Comparison of ENCODE assay signal across 15 cellular contexts in the genomic region with DNA sequence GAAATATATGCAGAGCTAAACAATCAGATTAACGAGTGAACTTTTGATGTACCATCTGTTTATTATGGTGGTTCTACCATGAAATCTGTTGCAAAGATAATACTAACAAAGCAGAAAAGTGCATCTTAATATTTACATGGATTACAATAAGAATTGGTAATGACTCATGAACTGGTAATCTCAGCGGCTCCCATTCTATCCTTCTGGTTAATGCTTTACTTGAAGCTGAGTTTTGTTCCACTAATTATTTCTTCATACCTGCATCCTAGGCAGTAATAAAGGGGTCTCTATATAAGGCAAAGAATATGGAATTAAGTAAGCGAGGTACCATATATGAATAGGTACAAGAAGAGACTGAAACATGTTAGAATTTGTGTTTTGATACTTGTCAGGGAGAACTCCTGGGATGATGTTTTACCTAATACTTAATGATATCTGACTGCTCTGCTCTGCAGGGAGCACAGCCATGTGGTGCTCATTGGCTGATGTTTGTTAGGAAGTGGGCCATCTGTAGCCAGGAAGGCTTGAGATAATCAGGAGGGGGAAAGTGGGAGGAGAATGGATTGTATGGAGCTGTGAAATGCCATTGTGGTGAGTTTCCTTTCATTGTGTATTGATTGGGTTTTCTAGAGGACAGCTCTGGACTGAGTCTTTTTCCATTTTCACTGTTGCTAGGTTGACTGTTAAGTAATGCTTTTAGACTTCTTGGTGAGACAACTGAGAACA. TPM values are rescaled to one million over a fixed set of nuclear protein-coding genes. Genes with fewer than 3 reads are reported as not detected.
DNase-seq lines count a peak whose midpoint lies in the region; ATAC-seq and TF ChIP-seq lines count a peak whose summit lies in the region.
"Had no signal": no experiment of that assay in that cellular context is flagged by ENCODE, and none has a peak within 500 bp of the region (broad histone marks: within the 10 kb centered on the region; RNA-seq: fewer than 3 reads in every experiment).

No MANE protein-coding gene starts in this region.

- WGBS in mammary epithelial cell (ENCODE audit: low coverage, missing lambda C conversion rate): 92% methylated on average over 3 of the region's 3 CpGs

- ATAC-seq in left ventricle myocardium superior (peak; percentile 41), HG03139 (IDR thresholded peaks at IDR 0.05; ENCODE audit: unreplicated experiment) (no peak)
- no peak for ATAC-seq in natural killer cell treated with Interleukin-12 subunit alpha and Interleukin-12 subunit beta and Interleukin-15 and Interleukin-18, amount 100 ng/mL, for 72 hours
- ATAC-seq: activated CD4-positive, alpha-beta T cell treated with anti-CD3 and anti-CD28 coated beads for 36 hours; activated naive CD8-positive, alpha-beta T cell treated with anti-CD3 and anti-CD28 coated beads, Interleukin-2, amount 50 U/mL, for 24 hours; psoas muscle had no signal

- peak; percentile 17 for DNase-seq in mammary epithelial cell
- no peak for DNase-seq in breast epithelium (ENCODE audit: low spot score in 2 of 2)
- DNase-seq in SW480 (ENCODE audit: low spot score): peak; percentile 38
- no peak for DNase-seq in left ventricle myocardium superior
- DNase-seq in type B pancreatic cell (ENCODE audit: extremely low spot score, unreplicated experiment): no peak
- DNase-seq in natural killer cell treated with Interleukin-12 subunit alpha and Interleukin-12 subunit beta and Interleukin-15 and Interleukin-18, amount 100 ng/mL, for 72 hours (ENCODE audit: low spot score): no peak
- DNase-seq in germinal center (ENCODE audit: low spot score): no peak
- DNase-seq: activated CD4-positive, alpha-beta T cell treated with anti-CD3 and anti-CD28 coated beads for 36 hours; activated naive CD8-positive, alpha-beta T cell treated with anti-CD3 and anti-CD28 coated beads, Interleukin-2, amount 50 U/mL, for 24 hours; BE2C; GOT3; head of caudate nucleus; psoas muscle; stimulated activated CD8-positive, alpha-beta memory T cell treated with anti-CD3 and anti-CD28 coated beads, Interleukin-4, amount 100 ng/mL, for 48 hours had no signal

- H3K27me3 ChIP-seq in mammary epithelial cell (ENCODE audit: insufficient read depth, low read length) (no peaks in the 10 kb centered on the region), breast epithelium (no peaks in the 10 kb centered on the region)
- H3K27me3 ChIP-seq: BE2C had no signal

- TF ChIP-seq POLR2A in breast epithelium (IDR thresholded peaks at IDR 0.05): no peak

- no peak overlapping the region for H3K4me3 ChIP-seq in mammary epithelial cell (replicated peaks in 1 of 3; ENCODE audit: insufficient read depth in 1 of 3, low read depth in 2 of 3, low read length in 3 of 3)
- H3K4me3 ChIP-seq in breast epithelium: no peak overlapping the region
- H3K4me3 ChIP-seq: psoas muscle had no signal

- H4K20me1 ChIP-seq in mammary epithelial cell (ENCODE audit: insufficient read depth, low read length): no peaks in the 10 kb centered on the region

- intact Hi-C loops in mammary epithelial cell (cut with micrococcal nuclease): no loop called here
- intact Hi-C loops in breast epithelium (cut with DNase I; ENCODE audit: low total_unique reads): no loop called here
- intact Hi-C loops in left ventricle myocardium superior (cut with micrococcal nuclease): no loop called here

- H3K4me3 Mint-ChIP-seq in type B pancreatic cell: peak overlapping the region; percentile 30
- H3K4me3 Mint-ChIP-seq in natural killer cell treated with Interleukin-12 subunit alpha and Interleukin-12 subunit beta and Interleukin-15 and Interleukin-18, amount 100 ng/mL, for 72 hours: no peak overlapping the region
- H3K4me3 Mint-ChIP-seq: activated CD4-positive, alpha-beta T cell treated with anti-CD3 and anti-CD28 coated beads for 36 hours; activated naive CD8-positive, alpha-beta T cell treated with anti-CD3 and anti-CD28 coated beads, Interleukin-2, amount 50 U/mL, for 24 hours had no signal

- dilution Hi-C loops in mammary epithelial cell (cut with HindIII; ENCODE audit: low sequenced_read_pairs): no loop called here

- peak overlapping the region; percentile 1 for H3K27ac Mint-ChIP-seq in type B pancreatic cell
- no peak overlapping the region for H3K27ac Mint-ChIP-seq in natural killer cell treated with Interleukin-12 subunit alpha and Interleukin-12 subunit beta and Interleukin-15 and Interleukin-18, amount 100 ng/mL, for 72 hours
- H3K27ac Mint-ChIP-seq: activated CD4-positive, alpha-beta T cell treated with anti-CD3 and anti-CD28 coated beads for 36 hours; activated naive CD8-positive, alpha-beta T cell treated with anti-CD3 and anti-CD28 coated beads, Interleukin-2, amount 50 U/mL, for 24 hours had no signal

- H3K9ac ChIP-seq in mammary epithelial cell (ENCODE audit: insufficient read depth, low read length): no peak overlapping the region

- H3K79me2 ChIP-seq in mammary epithelial cell (ENCODE audit: insufficient read depth, low read length): no peaks in the 10 kb centered on the region

- in situ Hi-C loops in mammary epithelial cell (cut with MboI; ENCODE audit: low sequenced_read_pairs in 2 of 2): no loop called here

- H3K27me3 Mint-ChIP-seq in type B pancreatic cell: no peaks in the 10 kb centered on the region
- H3K27me3 Mint-ChIP-seq in natural killer cell treated with Interleukin-12 subunit alpha and Interleukin-12 subunit beta and Interleukin-15 and Interleukin-18, amount 100 ng/mL, for 72 hours: no peaks in the 10 kb centered on the region
- H3K27me3 Mint-ChIP-seq: activated CD4-positive, alpha-beta T cell treated with anti-CD3 and anti-CD28 coated beads for 36 hours; activated naive CD8-positive, alpha-beta T cell treated with anti-CD3 and anti-CD28 coated beads, Interleukin-2, amount 50 U/mL, for 24 hours had no signal

- H3K36me3 ChIP-seq in mammary epithelial cell (ENCODE audit: insufficient read depth, low read length) (no peaks in the 10 kb centered on the region), breast epithelium (no peaks in the 10 kb centered on the region)
- H3K36me3 ChIP-seq: BE2C had no signal

- no TSS peak for BruUV-seq in mammary epithelial cell (replicated peaks; lab: Mats Ljungman, UMichigan)

- peaks cover 29% of the 10 kb centered on the region for H3K4me1 Mint-ChIP-seq in type B pancreatic cell (ENCODE audit: unreplicated experiment)
- peaks cover 9 to 11% of the 10 kb centered on the region in 2 donors for H3K4me1 Mint-ChIP-seq in natural killer cell treated with Interleukin-12 subunit alpha and Interleukin-12 subunit beta and Interleukin-15 and Interleukin-18, amount 100 ng/mL, for 72 hours (ENCODE audit: low read depth in 2 of 2)

- CTCF ChIA-PET in mammary epithelial cell (lab: Charles Lee; ENCODE audit: low non-redundant PET): interaction anchor here (0.6 kb wide), 2 partner anchors 19 to 1021 kb away, joined by 3 to 4 read pairs; no protein-coding TSS in a partner anchor

- TF ChIP-seq CTCF in mammary epithelial cell (conservative IDR thresholded peaks at IDR 0.05 in 1 of 2, IDR thresholded peaks at IDR 0.05 in 1 of 2; ENCODE audit: extremely low read depth in 1 of 2, insufficient read depth in 1 of 2, low read depth in 1 of 2, low read length in 2 of 2) (no peak), breast epithelium (IDR thresholded peaks at IDR 0.05) (no peak), type B pancreatic cell (conservative IDR thresholded peaks at IDR 0.05) (no peak)

- H2AFZ ChIP-seq in mammary epithelial cell (ENCODE audit: low read depth, low read length): peak overlapping the region; percentile 34

- H3K9me3 ChIP-seq in mammary epithelial cell (replicated peaks; ENCODE audit: insufficient read depth, low read length) (no peaks in the 10 kb centered on the region), breast epithelium (no peaks in the 10 kb centered on the region)
- H3K9me3 ChIP-seq: BE2C, psoas muscle had no signal

- H3K27ac ChIP-seq in mammary epithelial cell (ENCODE audit: insufficient read depth, low read depth, low read length): no peak overlapping the region
- H3K27ac ChIP-seq in breast epithelium: no peak overlapping the region
- H3K27ac ChIP-seq: psoas muscle had no signal

- H3K4me2 ChIP-seq in mammary epithelial cell (ENCODE audit: insufficient read depth, low read depth, low read length): peak overlapping the region; percentile 18

- H3K9me3 Mint-ChIP-seq in type B pancreatic cell: no peaks in the 10 kb centered on the region
- no peaks in the 10 kb centered on the region for H3K9me3 Mint-ChIP-seq in natural killer cell treated with Interleukin-12 subunit alpha and Interleukin-12 subunit beta and Interleukin-15 and Interleukin-18, amount 100 ng/mL, for 72 hours
- H3K9me3 Mint-ChIP-seq: activated naive CD8-positive, alpha-beta T cell treated with anti-CD3 and anti-CD28 coated beads, Interleukin-2, amount 50 U/mL, for 24 hours had no signal

- H3K4me1 ChIP-seq in mammary epithelial cell (ENCODE audit: insufficient read depth, low read length): peaks cover 15% of the 10 kb centered on the region
- H3K4me1 ChIP-seq in breast epithelium: no peaks in the 10 kb centered on the region
- H3K4me1 ChIP-seq: BE2C had no signal

- peaks cover 16% of the 10 kb centered on the region for H3K36me3 Mint-ChIP-seq in type B pancreatic cell
- H3K36me3 Mint-ChIP-seq in natural killer cell treated with Interleukin-12 subunit alpha and Interleukin-12 subunit beta and Interleukin-15 and Interleukin-18, amount 100 ng/mL, for 72 hours: no peaks in the 10 kb centered on the region

RNA-seq across cellular contexts. Expression of a gene that starts 52.6 kb away (rescaled TPM):
- total RNA-seq in mammary epithelial cell (1 to 10 TPM; 1.7 to 2.2 TPM), breast epithelium (10 to 100 TPM; 10.9 to 54.9 (median 16.7) TPM), left ventricle myocardium superior (2.9 TPM), type B pancreatic cell (ENCODE audit: low replicate concordance) (11.9 and 28.8 TPM in 2 replicates)
- 1.4 TPM for polyA plus RNA-seq in mammary epithelial cell
- polyA minus RNA-seq in mammary epithelial cell: 2.9 TPM
- total RNA-seq in natural killer cell treated with Interleukin-12 subunit alpha and Interleukin-12 subunit beta and Interleukin-15 and Interleukin-18, amount 100 ng/mL, for 72 hours: under 1 TPM; 0.36 to 0.53 TPM

Comparison
In these comparisons a context has a peak if more than half of its experiments do, and no peak if none do; other contexts are left out.
1. DNase-seq: peak in mammary epithelial cell (single experiment) and SW480 (single experiment); none in breast epithelium (0 of 2), left ventricle myocardium superior (single experiment), type B pancreatic cell (single experiment), natural killer cell treated with Interleukin-12 subunit alpha and Interleukin-12 subunit beta and Interleukin-15 and Interleukin-18, amount 100 ng/mL, for 72 hours (single experiment) and germinal center (single experiment).